ENCODE assay signal across 11 cellular contexts in the genomic region with DNA sequence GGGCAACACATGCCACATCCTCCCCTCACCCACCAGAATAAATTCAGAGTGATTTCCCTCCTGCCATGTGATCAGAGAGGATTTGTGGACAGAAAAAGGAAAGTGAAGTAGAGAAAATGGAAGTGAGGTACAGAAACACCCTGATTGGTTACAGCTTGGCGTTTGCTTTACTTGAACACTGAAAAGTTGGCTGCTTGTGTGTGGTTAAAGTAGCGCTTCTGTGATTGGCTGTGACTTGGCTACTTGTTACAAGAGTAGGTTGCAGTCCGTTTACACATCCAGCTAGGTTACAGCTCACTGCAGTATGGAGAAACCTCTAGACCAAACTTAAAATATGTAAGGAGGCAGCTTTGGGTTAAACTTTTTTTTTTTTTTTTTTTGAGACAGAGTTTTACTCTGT.
DNase-seq lines count a peak whose midpoint lies in the region; ATAC-seq and TF ChIP-seq lines count a peak whose summit lies in the region.
"Had no signal": no experiment of that assay in that cellular context is flagged by ENCODE, and none has a peak within 500 bp of the region (broad histone marks: within the 10 kb centered on the region; RNA-seq: fewer than 3 reads in every experiment).

No MANE protein-coding gene starts in this region.

- H3K9me3 Mint-ChIP-seq in CD8-positive, alpha-beta T cell: no peaks in the 10 kb centered on the region

- no peaks in the 10 kb centered on the region for H3K27me3 ChIP-seq in CD8-positive, alpha-beta T cell (ENCODE audit: insufficient read depth, low read length)

- H3K36me3 ChIP-seq in CD8-positive, alpha-beta T cell (ENCODE audit: insufficient read depth, low read length): no peaks in the 10 kb centered on the region

- no peak overlapping the region for H3K4me3 Mint-ChIP-seq in CD8-positive, alpha-beta T cell
- H3K4me3 Mint-ChIP-seq: WTC11 had no signal

- no peaks in the 10 kb centered on the region for H3K36me3 Mint-ChIP-seq in CD8-positive, alpha-beta T cell

- H3K4me3 ChIP-seq in CD8-positive, alpha-beta T cell (ENCODE audit: low read depth, low read length): no peak overlapping the region
- H3K4me3 ChIP-seq: lung had no signal

- DNase-seq in CD8-positive, alpha-beta T cell: no peak
- DNase-seq in NAMALWA (ENCODE audit: low spot score): peak; percentile 81
- DNase-seq in NCI-H2196 (lab: John Stamatoyannopoulos, UW; ENCODE audit: unreplicated experiment): no peak
- no peak for DNase-seq in AG20443 (ENCODE audit: low spot score)
- DNase-seq in pons (ENCODE audit: low spot score): no peak
- DNase-seq in stimulated activated CD4-positive, alpha-beta T cell treated with anti-CD3 and anti-CD28 coated beads, Interleukin-4, amount 100 ng/mL, for 24 hours: no peak
- DNase-seq: amniotic stem cell had no signal

- no peaks in the 10 kb centered on the region for H3K9me3 ChIP-seq in CD8-positive, alpha-beta T cell (ENCODE audit: low read length)

- CTCF ChIA-PET in CD8-positive, alpha-beta T cell (lab: Charles Lee): no interaction called here

- no peak for TF ChIP-seq CTCF in CD8-positive, alpha-beta T cell (IDR thresholded peaks at IDR 0.05)

- peak; percentile 23 for ATAC-seq in CD8-positive, alpha-beta T cell
- ATAC-seq in GM19351 (IDR thresholded peaks at IDR 0.05; ENCODE audit: unreplicated experiment) (peak; percentile 62), HG02885 (IDR thresholded peaks at IDR 0.05; ENCODE audit: poor library complexity, unreplicated experiment) (peak; percentile 73)
- ATAC-seq: WTC11 had no signal

- POLR2A ChIA-PET in CD8-positive, alpha-beta T cell (lab: Charles Lee): no interaction called here

- no peaks in the 10 kb centered on the region for H3K27me3 Mint-ChIP-seq in CD8-positive, alpha-beta T cell (ENCODE audit: low read depth)

- H3K27ac ChIP-seq in CD8-positive, alpha-beta T cell (ENCODE audit: low read depth, low read length): no peak overlapping the region

- H3K27ac Mint-ChIP-seq in CD8-positive, alpha-beta T cell: no peak overlapping the region
- H3K27ac Mint-ChIP-seq: WTC11 had no signal

- intact Hi-C loops in CD8-positive, alpha-beta T cell (cut with DNase I, micrococcal nuclease): loop anchor here in 1 of 2 experiments (2.0 kb wide), 1 partner anchor 55 kb away; no protein-coding TSS in a partner anchor

- no peaks in the 10 kb centered on the region for H3K4me1 Mint-ChIP-seq in CD8-positive, alpha-beta T cell (ENCODE audit: low read depth)

- H3K4me1 ChIP-seq in CD8-positive, alpha-beta T cell (ENCODE audit: insufficient read depth, low read length): no peaks in the 10 kb centered on the region

Comparison
In these comparisons a context has a peak if more than half of its experiments do, and no peak if none do; other contexts are left out.
1. ATAC-seq: peak in every context shown above with its lines; median percentile 73 in HG02885; 62 in GM19351; 23 in CD8-positive, alpha-beta T cell.